ENCODE assay signal across 8 cellular contexts in the genomic region with DNA sequence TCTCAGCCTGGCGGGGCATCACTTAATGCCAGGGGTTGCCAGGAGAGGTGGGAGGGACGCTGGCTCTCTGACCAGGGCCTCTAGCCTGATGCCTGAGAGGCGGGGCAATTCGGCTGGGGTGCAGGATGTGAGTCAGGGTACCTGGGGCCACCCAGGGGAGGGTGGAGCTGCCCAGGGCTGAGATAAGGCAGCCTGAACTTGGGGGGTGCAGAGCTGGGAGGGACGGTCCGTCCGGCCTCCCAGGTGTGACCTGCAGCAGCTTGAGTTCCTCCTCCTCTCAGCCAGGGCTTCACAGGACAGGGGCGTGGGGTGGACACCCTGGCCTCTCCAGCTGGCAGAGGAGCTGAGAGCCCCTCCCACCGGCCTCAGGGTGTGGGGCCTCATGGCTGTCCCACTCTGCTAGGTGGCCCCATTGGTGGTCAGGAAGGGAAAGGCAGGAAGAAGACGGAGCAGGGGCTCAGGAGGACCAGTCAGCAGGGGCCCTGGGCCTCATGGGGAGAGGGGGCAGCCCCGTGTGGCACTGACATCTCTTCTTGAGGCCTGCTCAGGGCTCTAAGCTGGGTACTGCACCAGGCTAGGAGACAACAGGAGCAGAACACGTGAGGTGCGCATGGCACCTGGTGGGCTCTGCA. TPM values are rescaled to one million over a fixed set of nuclear protein-coding genes. Genes with fewer than 3 reads are reported as not detected.
A peak's percentile ranks its signal among the peaks of the same experiment; 100 is the strongest.
DNase-seq lines count a peak whose midpoint lies in the region; ATAC-seq and TF ChIP-seq lines count a peak whose summit lies in the region.

No MANE protein-coding gene starts in this region.

- ATAC-seq in activated CD4-positive, alpha-beta T cell treated with anti-CD3 and anti-CD28 coated beads for 36 hours = peak; percentile 74
- ATAC-seq in activated CD8-positive, alpha-beta T cell treated with anti-CD3 and anti-CD28 coated beads for 36 hours = peak; percentile 73
- ATAC-seq in HG02973 (IDR thresholded peaks at IDR 0.05; ENCODE audit: unreplicated experiment) (no peak), HG03460 (IDR thresholded peaks at IDR 0.05; ENCODE audit: unreplicated experiment) (no peak)

- peak overlapping the region; percentile 91 for H3K4me3 ChIP-seq in fibroblast of villous mesenchyme (ENCODE audit: low read depth, low read length)

- TF ChIP-seq CTCF in activated CD8-positive, alpha-beta T cell treated with anti-CD3 and anti-CD28 coated beads for 36 hours (IDR thresholded peaks at IDR 0.05) = no peak
- TF ChIP-seq CTCF in fibroblast of villous mesenchyme (IDR thresholded peaks at IDR 0.05; ENCODE audit: insufficient read depth, low read depth, low read length) = no peak

- peaks cover 28% of the 10 kb centered on the region for H3K36me3 Mint-ChIP-seq in activated CD4-positive, alpha-beta T cell treated with anti-CD3 and anti-CD28 coated beads for 36 hours (ENCODE audit: low read depth)
- H3K36me3 Mint-ChIP-seq in activated CD8-positive, alpha-beta T cell treated with anti-CD3 and anti-CD28 coated beads for 36 hours (ENCODE audit: low read depth) = peaks cover 35% of the 10 kb centered on the region

- CTCF ChIA-PET in activated CD4-positive, alpha-beta T cell treated with anti-CD3 and anti-CD28 coated beads for 36 hours (lab: Charles Lee) = interaction anchor here (0.6 to 2.7 kb wide), 4 partner anchors 41 to 91 kb away, joined by 3 to 8 read pairs (median 6); a partner anchor contains a TSS
- CTCF ChIA-PET in activated CD8-positive, alpha-beta T cell treated with anti-CD3 and anti-CD28 coated beads for 36 hours (lab: Charles Lee) = interaction anchor here (0.7 to 9.5 kb wide), 5 partner anchors 9 to 154 kb away, joined by 3 to 75 read pairs (median 6); a partner anchor contains a TSS

- POLR2A ChIA-PET in activated CD4-positive, alpha-beta T cell treated with anti-CD3 and anti-CD28 coated beads for 36 hours (lab: Charles Lee) = interaction anchor here (0.6 kb wide), 1 partner anchor 615 kb away, joined by 4 read pairs; no protein-coding TSS in a partner anchor
- POLR2A ChIA-PET in activated CD8-positive, alpha-beta T cell treated with anti-CD3 and anti-CD28 coated beads for 36 hours (lab: Charles Lee) = interaction anchor here (0.6 to 2.0 kb wide), 3 partner anchors 10 to 26 kb away, joined by 3 to 5 read pairs (median 5); no protein-coding TSS in a partner anchor

- H3K4me1 Mint-ChIP-seq in activated CD4-positive, alpha-beta T cell treated with anti-CD3 and anti-CD28 coated beads for 36 hours = peaks cover 36% of the 10 kb centered on the region
- peaks cover 48% of the 10 kb centered on the region for H3K4me1 Mint-ChIP-seq in activated CD8-positive, alpha-beta T cell treated with anti-CD3 and anti-CD28 coated beads for 36 hours (ENCODE audit: low read depth)

- H3K4me3 Mint-ChIP-seq in activated CD4-positive, alpha-beta T cell treated with anti-CD3 and anti-CD28 coated beads for 36 hours = peak overlapping the region; percentile 58
- H3K4me3 Mint-ChIP-seq in activated CD8-positive, alpha-beta T cell treated with anti-CD3 and anti-CD28 coated beads for 36 hours = peak overlapping the region; percentile 67

- intact Hi-C loops in activated CD4-positive, alpha-beta T cell treated with anti-CD3 and anti-CD28 coated beads for 36 hours (cut with DNase I, micrococcal nuclease) = loop anchor here (2.0 to 5.0 kb wide), 6 partner anchors 15 to 419 kb away; a partner anchor contains a TSS
- intact Hi-C loops in activated CD8-positive, alpha-beta T cell treated with anti-CD3 and anti-CD28 coated beads for 36 hours (cut with micrococcal nuclease) = no loop called here

- DNase-seq in activated CD4-positive, alpha-beta T cell treated with anti-CD3 and anti-CD28 coated beads for 36 hours = peak; percentile 83
- no peak for DNase-seq in activated CD4-positive, alpha-beta T cell treated with anti-CD3 and anti-CD28 coated beads, Interleukin-2, amount 50 U/mL, for 1 hour
- peak; percentile 82 for DNase-seq in activated CD8-positive, alpha-beta T cell treated with anti-CD3 and anti-CD28 coated beads for 36 hours
- DNase-seq in fibroblast of villous mesenchyme (ENCODE audit: low read depth) (no peak), HuH-7.5 (ENCODE audit: low spot score) (no peak)
- peak; percentile 74 for DNase-seq in stimulated activated CD4-positive, alpha-beta T cell treated with anti-CD3 and anti-CD28 coated beads, Interleukin-15, amount 100 ng/mL, for 24 hours

- H3K27me3 Mint-ChIP-seq in activated CD4-positive, alpha-beta T cell treated with anti-CD3 and anti-CD28 coated beads for 36 hours = no peaks in the 10 kb centered on the region
- H3K27me3 Mint-ChIP-seq in activated CD8-positive, alpha-beta T cell treated with anti-CD3 and anti-CD28 coated beads for 36 hours = no peaks in the 10 kb centered on the region

- no peaks in the 10 kb centered on the region for H3K9me3 Mint-ChIP-seq in activated CD4-positive, alpha-beta T cell treated with anti-CD3 and anti-CD28 coated beads for 36 hours (ENCODE audit: low read depth)
- H3K9me3 Mint-ChIP-seq in activated CD8-positive, alpha-beta T cell treated with anti-CD3 and anti-CD28 coated beads for 36 hours = no peaks in the 10 kb centered on the region

- peak overlapping the region; percentile 56 for H3K27ac Mint-ChIP-seq in activated CD4-positive, alpha-beta T cell treated with anti-CD3 and anti-CD28 coated beads for 36 hours
- peak overlapping the region; percentile 87 for H3K27ac Mint-ChIP-seq in activated CD8-positive, alpha-beta T cell treated with anti-CD3 and anti-CD28 coated beads for 36 hours

RNA-seq across cellular contexts. Expression of a gene that starts 0.9 kb away (rescaled TPM):
- total RNA-seq in activated CD4-positive, alpha-beta T cell treated with anti-CD3 and anti-CD28 coated beads for 36 hours = 10 to 100 TPM; 22.0 to 30.2 TPM
- 10 to 100 TPM; 24.6 to 26.0 TPM for total RNA-seq in activated CD8-positive, alpha-beta T cell treated with anti-CD3 and anti-CD28 coated beads for 36 hours
- total RNA-seq in fibroblast of villous mesenchyme = 35.8 and 48.0 TPM in 2 replicates

RNA-seq across cellular contexts. Expression of a gene that starts 18.0 kb away (rescaled TPM):
- 10 to 100 TPM; 58.4 to 71.3 TPM for total RNA-seq in activated CD4-positive, alpha-beta T cell treated with anti-CD3 and anti-CD28 coated beads for 36 hours
- 10 to 100 TPM; 65.8 to 76.1 TPM for total RNA-seq in activated CD8-positive, alpha-beta T cell treated with anti-CD3 and anti-CD28 coated beads for 36 hours
- total RNA-seq in fibroblast of villous mesenchyme = 1.7 and 3.5 TPM in 2 replicates

RNA-seq across cellular contexts. Expression of a gene that starts 40.1 kb away (rescaled TPM):
- 100 to 1,000 TPM; 110 to 142 TPM for total RNA-seq in activated CD4-positive, alpha-beta T cell treated with anti-CD3 and anti-CD28 coated beads for 36 hours
- 100 to 1,000 TPM; 103 to 105 TPM for total RNA-seq in activated CD8-positive, alpha-beta T cell treated with anti-CD3 and anti-CD28 coated beads for 36 hours
- total RNA-seq in fibroblast of villous mesenchyme = 211 and 230 TPM in 2 replicates

RNA-seq across cellular contexts. Expression of a gene that starts 40.7 kb away (rescaled TPM):
- 100 to 1,000 TPM; 185 to 243 TPM for total RNA-seq in activated CD4-positive, alpha-beta T cell treated with anti-CD3 and anti-CD28 coated beads for 36 hours
- 100 to 1,000 TPM; 197 TPM for total RNA-seq in activated CD8-positive, alpha-beta T cell treated with anti-CD3 and anti-CD28 coated beads for 36 hours
- total RNA-seq in fibroblast of villous mesenchyme = 144 and 155 TPM in 2 replicates

RNA-seq across cellular contexts. Expression of a gene that starts 52.7 kb away (rescaled TPM):
- total RNA-seq in activated CD4-positive, alpha-beta T cell treated with anti-CD3 and anti-CD28 coated beads for 36 hours = 10 to 100 TPM; 19.0 to 29.6 TPM
- 10 to 100 TPM; 37.5 to 42.4 TPM for total RNA-seq in activated CD8-positive, alpha-beta T cell treated with anti-CD3 and anti-CD28 coated beads for 36 hours
- total RNA-seq in fibroblast of villous mesenchyme = 19.3 and 23.3 TPM in 2 replicates

Comparison
In these comparisons a context has a peak if more than half of its experiments do, and no peak if none do; other contexts are left out.
1. DNase-seq: peak in activated CD4-positive, alpha-beta T cell treated with anti-CD3 and anti-CD28 coated beads for 36 hours (single experiment), activated CD8-positive, alpha-beta T cell treated with anti-CD3 and anti-CD28 coated beads for 36 hours (single experiment) and stimulated activated CD4-positive, alpha-beta T cell treated with anti-CD3 and anti-CD28 coated beads, Interleukin-15, amount 100 ng/mL, for 24 hours (single experiment); none in activated CD4-positive, alpha-beta T cell treated with anti-CD3 and anti-CD28 coated beads, Interleukin-2, amount 50 U/mL, for 1 hour (single experiment), fibroblast of villous mesenchyme (single experiment) and HuH-7.5 (single experiment).
2. ATAC-seq: peak in activated CD4-positive, alpha-beta T cell treated with anti-CD3 and anti-CD28 coated beads for 36 hours (single experiment) and activated CD8-positive, alpha-beta T cell treated with anti-CD3 and anti-CD28 coated beads for 36 hours (single experiment); none in HG02973 (single experiment) and HG03460 (single experiment).
3. RNA of a gene that starts 18.0 kb away (total RNA-seq): 65.8 to 76.1 TPM in activated CD8-positive, alpha-beta T cell treated with anti-CD3 and anti-CD28 coated beads for 36 hours and 58.4 to 71.3 TPM in activated CD4-positive, alpha-beta T cell treated with anti-CD3 and anti-CD28 coated beads for 36 hours; 1.7 to 3.5 TPM in fibroblast of villous mesenchyme; every median in the first group is over 10 times any median in the second.